In the genomic region with DNA sequence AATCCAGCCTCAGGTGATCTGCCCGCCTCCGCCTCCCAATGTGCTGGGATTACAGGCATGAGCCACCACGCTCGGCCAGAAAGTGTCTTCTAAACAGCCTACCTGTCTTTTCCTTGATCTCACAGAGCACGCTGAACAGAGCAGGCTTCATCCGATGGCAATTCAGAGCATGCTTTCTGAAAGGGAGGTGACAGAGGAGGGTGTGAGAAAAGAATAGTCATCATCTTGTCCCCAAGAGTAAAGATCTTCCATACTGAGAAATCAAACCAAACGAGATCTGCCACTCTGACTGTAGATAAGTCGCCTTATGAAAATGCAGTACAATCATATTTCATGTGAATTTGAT, we compare ENCODE assay signal across 12 cellular contexts.
DNase-seq lines count a peak whose midpoint lies in the region; ATAC-seq and TF ChIP-seq lines count a peak whose summit lies in the region.
"Had no signal": no experiment of that assay in that cellular context is flagged by ENCODE, and none has a peak within 500 bp of the region (broad histone marks: within the 10 kb centered on the region; RNA-seq: fewer than 3 reads in every experiment).

No MANE protein-coding gene starts in this region.

- peaks cover 33% of the 10 kb centered on the region for H3K36me3 Mint-ChIP-seq in T-helper 2 cell treated with Interferon-gamma antibody and Interleukin-4, amounts not matched to agents 5 μg/mL and 100 μg/mL, for 36 hours (ENCODE audit: low read depth)

- no peaks in the 10 kb centered on the region for H3K9me3 Mint-ChIP-seq in T-helper 2 cell treated with Interferon-gamma antibody and Interleukin-4, amounts not matched to agents 5 μg/mL and 100 μg/mL, for 36 hours
- H3K9me3 Mint-ChIP-seq: HFFc6 had no signal

- TF ChIP-seq CTCF in GM12875 (IDR thresholded peaks at IDR 0.05; ENCODE audit: borderline replicate concordance, insufficient read depth, low read depth, low read length) (no peak), GM13976 (IDR thresholded peaks at IDR 0.05; ENCODE audit: borderline replicate concordance, control extremely low read depth, extremely low read depth, insufficient read depth, missing control alignments) (no peak)

- DNase-seq in T-helper 2 cell treated with Interferon-gamma antibody and Interleukin-4, amounts not matched to agents 5 μg/mL and 100 μg/mL, for 36 hours (ENCODE audit: low spot score), result peak; percentile 58
- no peak for DNase-seq in effector memory CD4-positive, alpha-beta T cell
- peak; percentile 40 for DNase-seq in stimulated activated naive CD8-positive, alpha-beta T cell treated with anti-CD3 and anti-CD28 coated beads, Interleukin-15, Interleukin-2, amounts not matched to agents 100 U/mL and 50 U/mL, for 24 hours
- no peak for DNase-seq in NCI-H510A treated with DMSO at 0.1 percent for 48 hours (lab: John Stamatoyannopoulos, UW)
- no peak for DNase-seq in GM13976 (ENCODE audit: low spot score)
- DNase-seq: Caco-2, gastrocnemius medialis, HFFc6, islet precursor cell, PC-3 had no signal

- H3K4me1 ChIP-seq in effector memory CD4-positive, alpha-beta T cell (ENCODE audit: control insufficient read depth, insufficient read depth, low read length, poor library complexity, severe bottlenecking), result peaks cover 65% of the 10 kb centered on the region
- H3K4me1 ChIP-seq: Caco-2 had no signal

- no peaks in the 10 kb centered on the region for H3K9me3 ChIP-seq in effector memory CD4-positive, alpha-beta T cell (ENCODE audit: control insufficient read depth, low read length)
- H3K9me3 ChIP-seq: Caco-2, gastrocnemius medialis had no signal

- peak overlapping the region; percentile 10 for H3K4me3 ChIP-seq in GM12875 (ENCODE audit: low read depth, low read length)
- no peak overlapping the region for H3K4me3 ChIP-seq in effector memory CD4-positive, alpha-beta T cell (ENCODE audit: insufficient read depth, low read depth, low read length, poor library complexity, severe bottlenecking)
- H3K4me3 ChIP-seq: gastrocnemius medialis had no signal

- peak; percentile 52 for ATAC-seq in stimulated activated naive CD8-positive, alpha-beta T cell treated with anti-CD3 and anti-CD28 coated beads, Interleukin-15, Interleukin-2, amounts not matched to agents 100 U/mL and 50 U/mL, for 24 hours
- ATAC-seq in HG02763 (IDR thresholded peaks at IDR 0.05; ENCODE audit: unreplicated experiment), result no peak
- ATAC-seq: gastrocnemius medialis, PC-3 had no signal

- in situ Hi-C loops in GM13976 (cut with MboI; ENCODE audit: low sequenced_read_pairs, unreplicated experiment), result no loop called here

- H3K27me3 ChIP-seq in effector memory CD4-positive, alpha-beta T cell (replicated peaks; ENCODE audit: control insufficient read depth, insufficient read depth, low read length, poor library complexity, severe bottlenecking), result no peaks in the 10 kb centered on the region
- H3K27me3 ChIP-seq: gastrocnemius medialis had no signal

- H3K4me1 Mint-ChIP-seq in T-helper 2 cell treated with Interferon-gamma antibody and Interleukin-4, amounts not matched to agents 5 μg/mL and 100 μg/mL, for 36 hours (ENCODE audit: low read depth), result peaks cover 65% of the 10 kb centered on the region

- no peaks in the 10 kb centered on the region for H3K27me3 Mint-ChIP-seq in T-helper 2 cell treated with Interferon-gamma antibody and Interleukin-4, amounts not matched to agents 5 μg/mL and 100 μg/mL, for 36 hours (ENCODE audit: low read depth)

- H3K27ac ChIP-seq in effector memory CD4-positive, alpha-beta T cell (ENCODE audit: insufficient read depth, low read length, poor library complexity, severe bottlenecking), result peak overlapping the region; percentile 97
- H3K27ac ChIP-seq: gastrocnemius medialis had no signal

- H3K4me3 Mint-ChIP-seq in T-helper 2 cell treated with Interferon-gamma antibody and Interleukin-4, amounts not matched to agents 5 μg/mL and 100 μg/mL, for 36 hours, result peak overlapping the region; percentile 64
- H3K4me3 Mint-ChIP-seq: HFFc6 had no signal

- peak overlapping the region; percentile 98 for H3K27ac Mint-ChIP-seq in T-helper 2 cell treated with Interferon-gamma antibody and Interleukin-4, amounts not matched to agents 5 μg/mL and 100 μg/mL, for 36 hours
- H3K27ac Mint-ChIP-seq: HFFc6 had no signal

- H3K36me3 ChIP-seq in effector memory CD4-positive, alpha-beta T cell (ENCODE audit: control insufficient read depth, insufficient read depth, low read length), result no peaks in the 10 kb centered on the region
- H3K36me3 ChIP-seq: gastrocnemius medialis had no signal

Comparison
In these comparisons a context has a peak if more than half of its experiments do, and no peak if none do; other contexts are left out.
1. DNase-seq: peak in T-helper 2 cell treated with Interferon-gamma antibody and Interleukin-4, amounts not matched to agents 5 μg/mL and 100 μg/mL, for 36 hours (single experiment) and stimulated activated naive CD8-positive, alpha-beta T cell treated with anti-CD3 and anti-CD28 coated beads, Interleukin-15, Interleukin-2, amounts not matched to agents 100 U/mL and 50 U/mL, for 24 hours (single experiment); none in effector memory CD4-positive, alpha-beta T cell (0 of 3), NCI-H510A treated with DMSO at 0.1 percent for 48 hours (single experiment) and GM13976 (single experiment).